Comparison of ENCODE assay signal across 11 cellular contexts in genomic region chr1:62356257-62356835, GRCh38. TPM values are rescaled to one million over a fixed set of nuclear protein-coding genes. Genes with fewer than 3 reads are reported as not detected.
DNase-seq lines count a peak whose midpoint lies in the region; ATAC-seq and TF ChIP-seq lines count a peak whose summit lies in the region.
"Had no signal": no experiment of that assay in that cellular context is flagged by ENCODE, and none has a peak within 500 bp of the region (broad histone marks: within the 10 kb centered on the region; RNA-seq: fewer than 3 reads in every experiment).

No MANE protein-coding gene starts in this region.

- no peaks in the 10 kb centered on the region for H3K9me3 ChIP-seq in gastrocnemius medialis
- no peaks in the 10 kb centered on the region for H3K9me3 ChIP-seq in Karpas-422 (ENCODE audit: low read length)
- H3K9me3 ChIP-seq: vagina had no signal

- no peak overlapping the region for H2AFZ ChIP-seq in Karpas-422 (ENCODE audit: low read length)

- H3K27me3 Mint-ChIP-seq in activated CD4-positive, alpha-beta T cell treated with anti-CD3 and anti-CD28 coated beads for 36 hours: no peaks in the 10 kb centered on the region
- no peaks in the 10 kb centered on the region for H3K27me3 Mint-ChIP-seq in activated CD4-positive, alpha-beta T cell treated with anti-CD3 and anti-CD28 coated beads, Interleukin-2, amount 10 ng/mL, durations not matched to agents 24 days and 14 days
- H3K27me3 Mint-ChIP-seq: activated naive CD8-positive, alpha-beta T cell had no signal

- H3K79me2 ChIP-seq in Karpas-422 (ENCODE audit: low read length): no peaks in the 10 kb centered on the region

- no peaks in the 10 kb centered on the region for H3K9me3 Mint-ChIP-seq in activated CD4-positive, alpha-beta T cell treated with anti-CD3 and anti-CD28 coated beads for 36 hours (ENCODE audit: low read depth)
- H3K9me3 Mint-ChIP-seq in activated CD4-positive, alpha-beta T cell treated with anti-CD3 and anti-CD28 coated beads, Interleukin-2, amount 10 ng/mL, durations not matched to agents 24 days and 14 days: no peaks in the 10 kb centered on the region
- H3K9me3 Mint-ChIP-seq: nephron had no signal

- TF ChIP-seq CTCF in gastrocnemius medialis (IDR thresholded peaks at IDR 0.05 in 4 of 5, conservative IDR thresholded peaks at IDR 0.05 in 1 of 5): no peak

- H3K4me3 ChIP-seq in gastrocnemius medialis (no peak overlapping the region), Karpas-422 (ENCODE audit: low read length) (no peak overlapping the region)
- H3K4me3 ChIP-seq: vagina had no signal

- CTCF ChIA-PET in activated CD4-positive, alpha-beta T cell treated with anti-CD3 and anti-CD28 coated beads for 36 hours (lab: Charles Lee): no interaction called here

- no peak overlapping the region for H3K27ac Mint-ChIP-seq in activated CD4-positive, alpha-beta T cell treated with anti-CD3 and anti-CD28 coated beads for 36 hours
- no peak overlapping the region for H3K27ac Mint-ChIP-seq in activated CD4-positive, alpha-beta T cell treated with anti-CD3 and anti-CD28 coated beads, Interleukin-2, amount 10 ng/mL, durations not matched to agents 24 days and 14 days
- H3K27ac Mint-ChIP-seq: activated naive CD8-positive, alpha-beta T cell; nephron had no signal

- H3K4me1 ChIP-seq in gastrocnemius medialis (peaks cover 0 to 9% of the 10 kb centered on the region in 2 donors), Karpas-422 (ENCODE audit: low read length) (no peaks in the 10 kb centered on the region)
- H3K4me1 ChIP-seq: vagina had no signal

- H4K20me1 ChIP-seq in Karpas-422 (ENCODE audit: insufficient read depth, low read depth, low read length): no peaks in the 10 kb centered on the region

- no peak overlapping the region for H3K4me3 Mint-ChIP-seq in activated CD4-positive, alpha-beta T cell treated with anti-CD3 and anti-CD28 coated beads for 36 hours
- H3K4me3 Mint-ChIP-seq in activated CD4-positive, alpha-beta T cell treated with anti-CD3 and anti-CD28 coated beads, Interleukin-2, amount 10 ng/mL, durations not matched to agents 24 days and 14 days: no peak overlapping the region
- H3K4me3 Mint-ChIP-seq: activated naive CD8-positive, alpha-beta T cell; nephron had no signal

- no peak for TF ChIP-seq POLR2A in gastrocnemius medialis (IDR thresholded peaks at IDR 0.05)

- in situ Hi-C loops in gastrocnemius medialis (cut with MboI; ENCODE audit: low sequenced_read_pairs in 4 of 4): no loop called here

- H3K36me3 ChIP-seq in gastrocnemius medialis (no peaks in the 10 kb centered on the region), Karpas-422 (ENCODE audit: insufficient read depth, low read length) (no peaks in the 10 kb centered on the region)
- H3K36me3 ChIP-seq: vagina had no signal

- H3K27ac ChIP-seq in gastrocnemius medialis (peak overlapping the region in 1 of 4 donors; percentile 71), Karpas-422 (ENCODE audit: low read length) (no peak overlapping the region)
- H3K27ac ChIP-seq: vagina had no signal

- H3K9ac ChIP-seq in Karpas-422 (ENCODE audit: low read length): no peak overlapping the region

- H3K36me3 Mint-ChIP-seq in activated CD4-positive, alpha-beta T cell treated with anti-CD3 and anti-CD28 coated beads for 36 hours (ENCODE audit: low read depth): no peaks in the 10 kb centered on the region
- no peaks in the 10 kb centered on the region for H3K36me3 Mint-ChIP-seq in activated CD4-positive, alpha-beta T cell treated with anti-CD3 and anti-CD28 coated beads, Interleukin-2, amount 10 ng/mL, durations not matched to agents 24 days and 14 days (ENCODE audit: low read depth)
- H3K36me3 Mint-ChIP-seq: activated naive CD8-positive, alpha-beta T cell had no signal

- intact Hi-C loops in activated CD4-positive, alpha-beta T cell treated with anti-CD3 and anti-CD28 coated beads for 36 hours (cut with DNase I, micrococcal nuclease): no loop called here
- intact Hi-C loops in activated CD4-positive, alpha-beta T cell treated with anti-CD3 and anti-CD28 coated beads, Interleukin-2, amount 10 ng/mL, durations not matched to agents 24 days and 14 days (cut with micrococcal nuclease): no loop called here
- intact Hi-C loops in gastrocnemius medialis (cut with DNase I; ENCODE audit: low total_unique reads): no loop called here

- no peak overlapping the region for H3K4me2 ChIP-seq in Karpas-422 (ENCODE audit: low read depth, low read length, poor library complexity, severe bottlenecking)

- ATAC-seq in activated CD4-positive, alpha-beta T cell treated with anti-CD3 and anti-CD28 coated beads for 36 hours: peak; percentile 79
- ATAC-seq in gastrocnemius medialis: peak; percentile 91 to 93

- DNase-seq in activated CD4-positive, alpha-beta T cell treated with anti-CD3 and anti-CD28 coated beads for 36 hours: peak; percentile 45
- DNase-seq in activated CD4-positive, alpha-beta T cell treated with anti-CD3 and anti-CD28 coated beads, Interleukin-2, amount 10 ng/mL, durations not matched to agents 24 days and 14 days: no peak
- DNase-seq in HPDE6-E6E7 (ENCODE audit: extremely low spot score) (peak; percentile 87), amniotic stem cell (lab: John Stamatoyannopoulos, UW) (peak; percentile 80), gastrocnemius medialis (peak; percentile 41 to 52), Karpas-422 (no peak), T-helper 9 cell (no peak), anterior cingulate cortex (lab: John Stamatoyannopoulos, UW) (no peak)

- POLR2A ChIA-PET in activated CD4-positive, alpha-beta T cell treated with anti-CD3 and anti-CD28 coated beads for 36 hours (lab: Charles Lee): no interaction called here

- H3K27me3 ChIP-seq in gastrocnemius medialis (no peaks in the 10 kb centered on the region), Karpas-422 (ENCODE audit: low read length) (no peaks in the 10 kb centered on the region)
- H3K27me3 ChIP-seq: vagina had no signal

- no peaks in the 10 kb centered on the region for H3K9me2 ChIP-seq in Karpas-422 (replicated peaks; ENCODE audit: insufficient read depth, low read length)

- peaks cover 11% of the 10 kb centered on the region for H3K4me1 Mint-ChIP-seq in activated CD4-positive, alpha-beta T cell treated with anti-CD3 and anti-CD28 coated beads for 36 hours
- H3K4me1 Mint-ChIP-seq in activated CD4-positive, alpha-beta T cell treated with anti-CD3 and anti-CD28 coated beads, Interleukin-2, amount 10 ng/mL, durations not matched to agents 24 days and 14 days: no peaks in the 10 kb centered on the region

RNA-seq across cellular contexts. Expression of gene KANK4, which starts 37.1 kb away (rescaled TPM):
- total RNA-seq in activated CD4-positive, alpha-beta T cell treated with anti-CD3 and anti-CD28 coated beads for 36 hours: not detected
- total RNA-seq in activated CD4-positive, alpha-beta T cell treated with anti-CD3 and anti-CD28 coated beads, Interleukin-2, amount 10 ng/mL, durations not matched to agents 24 days and 14 days: not detected in 2 replicates
- total RNA-seq in gastrocnemius medialis: under 1 TPM in 1 of 4 donors, not detected in 3; 0.16 TPM
- 0.11 and 0.60 TPM in 2 replicates for total RNA-seq in Karpas-422 (2014; rRNA removed; shearing (Covaris generic); ENCODE audit: low replicate concordance)

Comparison
In these comparisons a context has a peak if more than half of its experiments do, and no peak if none do; other contexts are left out.
1. DNase-seq: peak in activated CD4-positive, alpha-beta T cell treated with anti-CD3 and anti-CD28 coated beads for 36 hours (single experiment), HPDE6-E6E7 (single experiment), amniotic stem cell (single experiment) and gastrocnemius medialis (2 of 2); none in activated CD4-positive, alpha-beta T cell treated with anti-CD3 and anti-CD28 coated beads, Interleukin-2, amount 10 ng/mL, durations not matched to agents 24 days and 14 days (single experiment), Karpas-422 (single experiment), T-helper 9 cell (single experiment) and anterior cingulate cortex (0 of 58).